ENCODE assay signal across 20 cellular contexts in the genomic region with DNA sequence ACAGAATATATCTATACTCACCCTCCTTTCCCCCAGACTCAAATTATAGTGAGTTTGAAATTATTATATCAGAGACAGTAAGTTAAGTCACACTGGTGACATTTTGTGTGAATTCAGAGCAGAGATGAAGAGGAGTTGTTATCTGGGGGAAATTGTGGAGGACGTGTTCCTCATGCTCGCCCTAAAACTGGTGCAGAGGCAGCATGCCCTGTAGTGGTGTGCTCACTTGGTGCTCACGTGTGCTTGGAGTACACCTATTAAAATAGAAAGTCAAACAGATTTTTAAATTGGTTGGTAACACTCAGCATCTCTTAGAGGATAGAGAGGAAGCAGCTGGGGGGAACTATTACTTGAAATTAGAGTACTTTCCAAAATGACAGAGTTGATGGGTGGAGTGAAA. TPM values are rescaled to one million over a fixed set of nuclear protein-coding genes. Genes with fewer than 3 reads are reported as not detected.
DNase-seq lines count a peak whose midpoint lies in the region; ATAC-seq lines count a peak whose summit lies in the region.
"Had no signal": no experiment of that assay in that cellular context is flagged by ENCODE, and none has a peak within 500 bp of the region (broad histone marks: within the 10 kb centered on the region; RNA-seq: fewer than 3 reads in every experiment).

No MANE protein-coding gene starts in this region.

- no peaks in the 10 kb centered on the region for H3K9me3 ChIP-seq in T-helper 17 cell (ENCODE audit: control insufficient read depth, low read length, poor library complexity, severe bottlenecking)
- H3K9me3 ChIP-seq: Caco-2, SJSA1 had no signal

- DNase-seq in activated naive CD4-positive, alpha-beta T cell treated with anti-CD3 and anti-CD28 coated beads for 36 hours, result no peak
- DNase-seq in activated naive CD4-positive, alpha-beta T cell (lab: John Stamatoyannopoulos, UW), result no peak
- DNase-seq in T-helper 17 cell (no peak), HuH-7 (ENCODE audit: low spot score) (no peak), AML-193 (lab: John Stamatoyannopoulos, UW) (no peak)
- DNase-seq in central memory CD8-positive, alpha-beta T cell (ENCODE audit: low spot score in 2 of 2), result no peak
- no peak for DNase-seq in stimulated activated effector memory CD8-positive, alpha-beta T cell treated with anti-CD3 and anti-CD28 coated beads, Interleukin-12 subunit alpha, Interleukin-12 subunit beta, amount 100 ng/mL, for 72 hours (ENCODE audit: low spot score in 2 of 2)
- DNase-seq: Caco-2; DMS53; glutamatergic neuron; H9; KG1; mammary epithelial cell; NCI-H1105; NCI-H2029 treated with DMSO at 0.1 percent for 48 hours; NCI-H526; OCI-M1; stimulated activated naive CD8-positive, alpha-beta T cell treated with anti-CD3 and anti-CD28 coated beads, Interleukin-15, amount 100 ng/mL, for 72 hours had no signal

- peaks cover 17% of the 10 kb centered on the region for H3K36me3 Mint-ChIP-seq in activated naive CD4-positive, alpha-beta T cell treated with anti-CD3 and anti-CD28 coated beads for 36 hours (ENCODE audit: low read depth)
- peaks cover 14% of the 10 kb centered on the region for H3K36me3 Mint-ChIP-seq in T-helper 17 cell (ENCODE audit: low read depth)
- H3K36me3 Mint-ChIP-seq in central memory CD8-positive, alpha-beta T cell (ENCODE audit: insufficient read depth), result peaks cover 47% of the 10 kb centered on the region
- H3K36me3 Mint-ChIP-seq in stimulated activated effector memory CD8-positive, alpha-beta T cell treated with anti-CD3 and anti-CD28 coated beads, Interleukin-12 subunit alpha, Interleukin-12 subunit beta, amount 100 ng/mL, for 72 hours, result peaks cover 61% of the 10 kb centered on the region

- CTCF ChIA-PET in activated naive CD4-positive, alpha-beta T cell treated with anti-CD3 and anti-CD28 coated beads for 36 hours (lab: Charles Lee), result no interaction called here

- no peak for ATAC-seq in T-helper 17 cell
- ATAC-seq in central memory CD8-positive, alpha-beta T cell (replicated peaks; ENCODE audit: extremely low read depth, poor library complexity, severe bottlenecking), result no peak
- no peak for ATAC-seq in stimulated activated effector memory CD8-positive, alpha-beta T cell treated with anti-CD3 and anti-CD28 coated beads, Interleukin-12 subunit alpha, Interleukin-12 subunit beta, amount 100 ng/mL, for 72 hours
- ATAC-seq: activated CD4-positive, CD25-positive, alpha-beta regulatory T cell treated with anti-CD3 and anti-CD28 coated beads, Interleukin-2, amount 50 U/mL, for 24 hours; stimulated activated naive CD8-positive, alpha-beta T cell treated with anti-CD3 and anti-CD28 coated beads, Interleukin-15, amount 100 ng/mL, for 72 hours had no signal

- H3K9me3 Mint-ChIP-seq in activated naive CD4-positive, alpha-beta T cell treated with anti-CD3 and anti-CD28 coated beads for 36 hours, result no peaks in the 10 kb centered on the region
- no peaks in the 10 kb centered on the region for H3K9me3 Mint-ChIP-seq in central memory CD8-positive, alpha-beta T cell
- no peaks in the 10 kb centered on the region for H3K9me3 Mint-ChIP-seq in stimulated activated effector memory CD8-positive, alpha-beta T cell treated with anti-CD3 and anti-CD28 coated beads, Interleukin-12 subunit alpha, Interleukin-12 subunit beta, amount 100 ng/mL, for 72 hours
- H3K9me3 Mint-ChIP-seq: H9; stimulated activated naive CD8-positive, alpha-beta T cell treated with anti-CD3 and anti-CD28 coated beads, Interleukin-15, amount 100 ng/mL, for 72 hours had no signal

- peak overlapping the region; percentile 63 for H3K27ac Mint-ChIP-seq in activated naive CD4-positive, alpha-beta T cell treated with anti-CD3 and anti-CD28 coated beads for 36 hours
- H3K27ac Mint-ChIP-seq in T-helper 17 cell, result peak overlapping the region; percentile 81
- H3K27ac Mint-ChIP-seq in central memory CD8-positive, alpha-beta T cell (ENCODE audit: low read depth), result peak overlapping the region; percentile 63
- H3K27ac Mint-ChIP-seq in stimulated activated effector memory CD8-positive, alpha-beta T cell treated with anti-CD3 and anti-CD28 coated beads, Interleukin-12 subunit alpha, Interleukin-12 subunit beta, amount 100 ng/mL, for 72 hours, result peak overlapping the region; percentile 4
- H3K27ac Mint-ChIP-seq: stimulated activated naive CD8-positive, alpha-beta T cell treated with anti-CD3 and anti-CD28 coated beads, Interleukin-15, amount 100 ng/mL, for 72 hours had no signal

- intact Hi-C loops in activated naive CD4-positive, alpha-beta T cell treated with anti-CD3 and anti-CD28 coated beads for 36 hours (cut with micrococcal nuclease), result no loop called here

- no peak overlapping the region for H3K4me3 Mint-ChIP-seq in activated naive CD4-positive, alpha-beta T cell treated with anti-CD3 and anti-CD28 coated beads for 36 hours
- H3K4me3 Mint-ChIP-seq in T-helper 17 cell, result no peak overlapping the region
- H3K4me3 Mint-ChIP-seq in central memory CD8-positive, alpha-beta T cell, result no peak overlapping the region
- no peak overlapping the region for H3K4me3 Mint-ChIP-seq in stimulated activated effector memory CD8-positive, alpha-beta T cell treated with anti-CD3 and anti-CD28 coated beads, Interleukin-12 subunit alpha, Interleukin-12 subunit beta, amount 100 ng/mL, for 72 hours
- H3K4me3 Mint-ChIP-seq: H9; stimulated activated naive CD8-positive, alpha-beta T cell treated with anti-CD3 and anti-CD28 coated beads, Interleukin-15, amount 100 ng/mL, for 72 hours had no signal

- H3K4me1 Mint-ChIP-seq in activated naive CD4-positive, alpha-beta T cell treated with anti-CD3 and anti-CD28 coated beads for 36 hours (ENCODE audit: low read depth), result peaks cover 42% of the 10 kb centered on the region
- H3K4me1 Mint-ChIP-seq in T-helper 17 cell, result peaks cover 20% of the 10 kb centered on the region
- H3K4me1 Mint-ChIP-seq in central memory CD8-positive, alpha-beta T cell, result peaks cover 19% of the 10 kb centered on the region
- H3K4me1 Mint-ChIP-seq in stimulated activated effector memory CD8-positive, alpha-beta T cell treated with anti-CD3 and anti-CD28 coated beads, Interleukin-12 subunit alpha, Interleukin-12 subunit beta, amount 100 ng/mL, for 72 hours, result peaks cover 19% of the 10 kb centered on the region
- H3K4me1 Mint-ChIP-seq: H9 had no signal

- H3K27me3 Mint-ChIP-seq in activated naive CD4-positive, alpha-beta T cell treated with anti-CD3 and anti-CD28 coated beads for 36 hours (ENCODE audit: low read depth), result no peaks in the 10 kb centered on the region
- H3K27me3 Mint-ChIP-seq in T-helper 17 cell, result no peaks in the 10 kb centered on the region
- H3K27me3 Mint-ChIP-seq in central memory CD8-positive, alpha-beta T cell, result no peaks in the 10 kb centered on the region
- H3K27me3 Mint-ChIP-seq: stimulated activated naive CD8-positive, alpha-beta T cell treated with anti-CD3 and anti-CD28 coated beads, Interleukin-15, amount 100 ng/mL, for 72 hours had no signal

RNA-seq across cellular contexts. Expression of a gene that starts 51.6 kb away (rescaled TPM):
- total RNA-seq in activated naive CD4-positive, alpha-beta T cell treated with anti-CD3 and anti-CD28 coated beads for 36 hours, result 100 to 1,000 TPM; 125 to 129 TPM
- total RNA-seq in T-helper 17 cell, result 10 to 100 TPM; 59.2 to 67.5 TPM

Comparison
In these comparisons a context has a peak if more than half of its experiments do, and no peak if none do; other contexts are left out.
1. H3K27ac Mint-ChIP-seq: peak in every context shown above with its lines; median percentile 81 in T-helper 17 cell; 63 in activated naive CD4-positive, alpha-beta T cell treated with anti-CD3 and anti-CD28 coated beads for 36 hours; 63 in central memory CD8-positive, alpha-beta T cell; 4 in stimulated activated effector memory CD8-positive, alpha-beta T cell treated with anti-CD3 and anti-CD28 coated beads, Interleukin-12 subunit alpha, Interleukin-12 subunit beta, amount 100 ng/mL, for 72 hours.